ENCODE assay signal across 1 cellular context in genomic region chr7:23581975-23582374, GRCh38.
A peak's percentile ranks its signal among the peaks of the same experiment; 100 is the strongest.
TF ChIP-seq lines count a peak whose summit lies in the region.

No MANE protein-coding gene starts in this region.

TF ChIP-seq in HEK293, 187 proteins besides CTCF, POLR2A, EP300 and RAD21 (continued from another document):
- peak; percentile 49; the same call in 1 of the 2 replicates for TF ChIP-seq ATF2 (tag by site-specific recombination; IDR thresholded peaks at IDR 0.05; ENCODE audit: low read depth)
